Comparison of ENCODE assay signal across 10 cellular contexts in genomic region chr12:62865860-62866407, GRCh38.
DNase-seq lines count a peak whose midpoint lies in the region; ATAC-seq and TF ChIP-seq lines count a peak whose summit lies in the region.
"Had no signal": no experiment of that assay in that cellular context is flagged by ENCODE, and none has a peak within 500 bp of the region (broad histone marks: within the 10 kb centered on the region; RNA-seq: fewer than 3 reads in every experiment).

No MANE protein-coding gene starts in this region.

- DNase-seq in H4 (ENCODE audit: low spot score) (peak; percentile 41), amniotic epithelial cell (ENCODE audit: low read depth) (peak; percentile 23), left ventricle myocardium inferior (no peak), smooth muscle cell (lab: John Stamatoyannopoulos, UW; ENCODE audit: unreplicated experiment) (no peak), NCI-H1417 treated with DMSO at 0.1 percent for 48 hours (lab: John Stamatoyannopoulos, UW) (no peak)
- no peak for DNase-seq in activated CD8-positive, alpha-beta T cell treated with anti-CD3 and anti-CD28 coated beads, Interleukin-2, amount 10 ng/mL, durations not matched to agents 7 days and 5 days
- DNase-seq in effector memory CD4-positive, alpha-beta T cell: no peak
- DNase-seq: left colon; stimulated activated CD4-positive, alpha-beta T cell treated with anti-CD3 and anti-CD28 coated beads, Interleukin-2, amount 100 ng/mL, for 24 hours had no signal

- H3K9ac ChIP-seq in smooth muscle cell (ENCODE audit: low read depth): no peak overlapping the region

- TF ChIP-seq CTCF in left ventricle myocardium inferior (IDR thresholded peaks at IDR 0.05; ENCODE audit: borderline replicate concordance) (no peak), smooth muscle cell (IDR thresholded peaks at IDR 0.05; ENCODE audit: borderline replicate concordance, insufficient read depth, poor library complexity, severe bottlenecking) (no peak)

- H3K27ac ChIP-seq in left ventricle myocardium inferior (replicated peaks): peak overlapping the region; percentile 72
- peak overlapping the region; percentile 39 for H3K27ac ChIP-seq in smooth muscle cell (ENCODE audit: low read depth)
- H3K27ac ChIP-seq in effector memory CD4-positive, alpha-beta T cell (ENCODE audit: insufficient read depth, low read length, poor library complexity, severe bottlenecking): no peak overlapping the region

- no peaks in the 10 kb centered on the region for H3K79me2 ChIP-seq in smooth muscle cell (ENCODE audit: low read depth)

- H3K36me3 ChIP-seq in left ventricle myocardium inferior (no peaks in the 10 kb centered on the region), smooth muscle cell (ENCODE audit: low read depth) (no peaks in the 10 kb centered on the region)
- H3K36me3 ChIP-seq in effector memory CD4-positive, alpha-beta T cell (ENCODE audit: control insufficient read depth, insufficient read depth, low read length): no peaks in the 10 kb centered on the region

- H2AFZ ChIP-seq in smooth muscle cell (ENCODE audit: low read depth): no peak overlapping the region

- no peaks in the 10 kb centered on the region for H4K20me1 ChIP-seq in smooth muscle cell (ENCODE audit: low read depth)

- intact Hi-C loops in left ventricle myocardium inferior (cut with micrococcal nuclease): no loop called here

- WGBS in smooth muscle cell (ENCODE audit: low lambda C conversion rate): 28% methylated on average over 4 of the region's 4 CpGs

- POLR2A ChIA-PET in activated CD8-positive, alpha-beta T cell treated with anti-CD3 and anti-CD28 coated beads, Interleukin-2, amount 10 ng/mL, durations not matched to agents 7 days and 5 days (lab: Charles Lee): no interaction called here

- H3K9me3 ChIP-seq in left ventricle myocardium inferior (replicated peaks) (no peaks in the 10 kb centered on the region), smooth muscle cell (replicated peaks; ENCODE audit: low read depth) (no peaks in the 10 kb centered on the region)
- no peaks in the 10 kb centered on the region for H3K9me3 ChIP-seq in effector memory CD4-positive, alpha-beta T cell (ENCODE audit: control insufficient read depth, low read length)

- no peak for ATAC-seq in GM21526 (IDR thresholded peaks at IDR 0.05; ENCODE audit: low FRiP score, unreplicated experiment)
- ATAC-seq in activated CD8-positive, alpha-beta T cell treated with anti-CD3 and anti-CD28 coated beads, Interleukin-2, amount 10 ng/mL, durations not matched to agents 7 days and 5 days: no peak
- ATAC-seq: left colon had no signal

- H3K4me3 Mint-ChIP-seq in activated CD8-positive, alpha-beta T cell treated with anti-CD3 and anti-CD28 coated beads, Interleukin-2, amount 10 ng/mL, durations not matched to agents 7 days and 5 days: no peak overlapping the region

- H3K27me3 Mint-ChIP-seq in activated CD8-positive, alpha-beta T cell treated with anti-CD3 and anti-CD28 coated beads, Interleukin-2, amount 10 ng/mL, durations not matched to agents 7 days and 5 days (ENCODE audit: low read depth): peaks cover 12% of the 10 kb centered on the region

- no peaks in the 10 kb centered on the region for H3K9me3 Mint-ChIP-seq in activated CD8-positive, alpha-beta T cell treated with anti-CD3 and anti-CD28 coated beads, Interleukin-2, amount 10 ng/mL, durations not matched to agents 7 days and 5 days (ENCODE audit: insufficient read depth)

- H3K4me1 ChIP-seq in left ventricle myocardium inferior: peaks cover 61% of the 10 kb centered on the region
- no peaks in the 10 kb centered on the region for H3K4me1 ChIP-seq in smooth muscle cell (ENCODE audit: low read depth)
- no peaks in the 10 kb centered on the region for H3K4me1 ChIP-seq in effector memory CD4-positive, alpha-beta T cell (ENCODE audit: control insufficient read depth, insufficient read depth, low read length, poor library complexity, severe bottlenecking)

- H3K4me3 ChIP-seq in left ventricle myocardium inferior (no peak overlapping the region), smooth muscle cell (no peak overlapping the region)
- H3K4me3 ChIP-seq in effector memory CD4-positive, alpha-beta T cell (ENCODE audit: insufficient read depth, low read depth, low read length, poor library complexity, severe bottlenecking): no peak overlapping the region

- no peaks in the 10 kb centered on the region for H3F3A ChIP-seq in smooth muscle cell (ENCODE audit: low read depth)

- no peak overlapping the region for H3K27ac Mint-ChIP-seq in activated CD8-positive, alpha-beta T cell treated with anti-CD3 and anti-CD28 coated beads, Interleukin-2, amount 10 ng/mL, durations not matched to agents 7 days and 5 days

- H3K36me3 Mint-ChIP-seq in activated CD8-positive, alpha-beta T cell treated with anti-CD3 and anti-CD28 coated beads, Interleukin-2, amount 10 ng/mL, durations not matched to agents 7 days and 5 days (ENCODE audit: low read depth): no peaks in the 10 kb centered on the region

- H3K27me3 ChIP-seq in left ventricle myocardium inferior (ENCODE audit: low read depth) (no peaks in the 10 kb centered on the region), smooth muscle cell (ENCODE audit: low read depth) (no peaks in the 10 kb centered on the region)
- H3K27me3 ChIP-seq in effector memory CD4-positive, alpha-beta T cell (replicated peaks; ENCODE audit: control insufficient read depth, insufficient read depth, low read length, poor library complexity, severe bottlenecking): no peaks in the 10 kb centered on the region

- H3K4me1 Mint-ChIP-seq in activated CD8-positive, alpha-beta T cell treated with anti-CD3 and anti-CD28 coated beads, Interleukin-2, amount 10 ng/mL, durations not matched to agents 7 days and 5 days (ENCODE audit: low read depth): no peaks in the 10 kb centered on the region

- H3K4me2 ChIP-seq in smooth muscle cell: peak overlapping the region; percentile 35

- CTCF ChIA-PET in activated CD8-positive, alpha-beta T cell treated with anti-CD3 and anti-CD28 coated beads, Interleukin-2, amount 10 ng/mL, durations not matched to agents 7 days and 5 days (lab: Charles Lee): no interaction called here

Comparison
In these comparisons a context has a peak if more than half of its experiments do, and no peak if none do; other contexts are left out.
1. DNase-seq: peak in H4 (single experiment) and amniotic epithelial cell (single experiment); none in left ventricle myocardium inferior (single experiment), smooth muscle cell (single experiment), NCI-H1417 treated with DMSO at 0.1 percent for 48 hours (single experiment), activated CD8-positive, alpha-beta T cell treated with anti-CD3 and anti-CD28 coated beads, Interleukin-2, amount 10 ng/mL, durations not matched to agents 7 days and 5 days (single experiment) and effector memory CD4-positive, alpha-beta T cell (0 of 3).